Comparison of ENCODE assay signal across 15 cellular contexts in the genomic region with DNA sequence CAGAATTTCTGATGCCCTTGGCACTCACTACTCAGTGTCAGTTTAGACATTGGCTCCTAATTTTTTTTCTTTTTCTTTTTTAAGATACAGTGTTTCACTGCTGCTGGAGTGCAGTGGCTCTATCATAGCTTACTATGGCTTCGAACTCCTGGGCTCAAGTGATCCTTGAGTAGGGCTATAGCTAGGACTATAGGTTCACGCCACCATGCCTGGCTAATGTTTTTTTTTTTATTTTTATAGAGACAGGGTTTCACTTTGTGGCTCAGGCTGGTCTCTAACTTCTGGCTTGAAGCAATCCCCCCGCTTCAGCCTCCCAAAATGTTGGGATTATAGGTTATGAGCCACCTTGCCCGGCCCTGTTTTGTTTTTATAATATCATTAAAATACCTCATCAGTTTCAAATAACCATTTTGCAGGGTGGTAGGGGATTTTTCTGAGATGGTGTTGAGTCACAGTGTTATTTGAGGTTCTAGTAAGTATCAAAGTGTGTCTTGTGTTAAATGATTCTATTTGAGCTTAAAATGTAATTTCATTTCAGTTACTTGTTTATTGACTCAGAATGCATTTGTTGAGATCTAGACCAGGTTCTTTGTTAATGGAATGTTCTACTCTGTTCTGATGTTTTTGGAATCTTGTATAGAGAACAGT. TPM values are rescaled to one million over a fixed set of nuclear protein-coding genes. Genes with fewer than 3 reads are reported as not detected.
DNase-seq lines count a peak whose midpoint lies in the region; ATAC-seq and TF ChIP-seq lines count a peak whose summit lies in the region.
"Had no signal": no experiment of that assay in that cellular context is flagged by ENCODE, and none has a peak within 500 bp of the region (broad histone marks: within the 10 kb centered on the region; RNA-seq: fewer than 3 reads in every experiment).

No MANE protein-coding gene starts in this region.

- H3K36me3 Mint-ChIP-seq in activated T-cell treated with anti-CD3 and anti-CD28 coated beads, Interleukin-2, amount 50 U/mL, for 72 hours (ENCODE audit: insufficient read depth in 2 of 2), result peaks cover 0 to 6% of the 10 kb centered on the region in 2 donors
- peaks cover 34% of the 10 kb centered on the region for H3K36me3 Mint-ChIP-seq in stimulated activated naive CD8-positive, alpha-beta T cell treated with anti-CD3 and anti-CD28 coated beads, Interleukin-15, Interleukin-2, amounts not matched to agents 100 ng/mL and 50 ng/mL, for 24 hours (ENCODE audit: low read depth)

- peak overlapping the region; percentile 70 for H3K27ac Mint-ChIP-seq in activated T-cell treated with anti-CD3 and anti-CD28 coated beads, Interleukin-2, amount 50 U/mL, for 72 hours
- H3K27ac Mint-ChIP-seq in stimulated activated naive CD8-positive, alpha-beta T cell treated with anti-CD3 and anti-CD28 coated beads, Interleukin-15, Interleukin-2, amounts not matched to agents 100 ng/mL and 50 ng/mL, for 24 hours, result peak overlapping the region; percentile 65

- H3K4me3 Mint-ChIP-seq in activated T-cell treated with anti-CD3 and anti-CD28 coated beads, Interleukin-2, amount 50 U/mL, for 72 hours, result peak overlapping the region; percentile 10 to 64
- H3K4me3 Mint-ChIP-seq in stimulated activated naive CD8-positive, alpha-beta T cell treated with anti-CD3 and anti-CD28 coated beads, Interleukin-15, Interleukin-2, amounts not matched to agents 100 ng/mL and 50 ng/mL, for 24 hours, result no peak overlapping the region

- no peaks in the 10 kb centered on the region for H3K27me3 Mint-ChIP-seq in activated T-cell treated with anti-CD3 and anti-CD28 coated beads, Interleukin-2, amount 50 U/mL, for 72 hours (ENCODE audit: low read depth)
- no peaks in the 10 kb centered on the region for H3K27me3 Mint-ChIP-seq in stimulated activated naive CD8-positive, alpha-beta T cell treated with anti-CD3 and anti-CD28 coated beads, Interleukin-15, Interleukin-2, amounts not matched to agents 100 ng/mL and 50 ng/mL, for 24 hours

- ATAC-seq in activated T-cell treated with anti-CD3 and anti-CD28 coated beads, Interleukin-2, amount 50 U/mL, for 72 hours (replicated peaks in 1 of 2), result peak; percentile 76 to 78
- no peak for ATAC-seq in HG02981 (IDR thresholded peaks at IDR 0.05; ENCODE audit: unreplicated experiment)
- no peak for ATAC-seq in GM21515 (IDR thresholded peaks at IDR 0.05; ENCODE audit: unreplicated experiment)

- DNase-seq in activated T-cell treated with anti-CD3 and anti-CD28 coated beads, Interleukin-2, amount 50 U/mL, for 72 hours, result no peak
- no peak for DNase-seq in activated T-cell treated with anti-CD3 and anti-CD28 coated beads, Interleukin-2, amount 50 U/mL, for 48 hours
- DNase-seq in LHCN-M2 (ENCODE audit: low read depth) (peak; percentile 37), fibroblast of pulmonary artery (ENCODE audit: low read depth) (no peak), NK-92 (lab: John Stamatoyannopoulos, UW; ENCODE audit: unreplicated experiment) (no peak)
- DNase-seq: HCEC 1CT, NCI-H1436 treated with DMSO at 0.1 percent for 48 hours, NCI-H69, occipital lobe, SHP77 treated with DMSO at 0.1 percent for 48 hours had no signal

- peaks cover 34% of the 10 kb centered on the region for H3K4me1 Mint-ChIP-seq in activated T-cell treated with anti-CD3 and anti-CD28 coated beads, Interleukin-2, amount 50 U/mL, for 72 hours (ENCODE audit: low read depth)
- peaks cover 47% of the 10 kb centered on the region for H3K4me1 Mint-ChIP-seq in stimulated activated naive CD8-positive, alpha-beta T cell treated with anti-CD3 and anti-CD28 coated beads, Interleukin-15, Interleukin-2, amounts not matched to agents 100 ng/mL and 50 ng/mL, for 24 hours (ENCODE audit: low read depth)

- no peak for TF ChIP-seq CTCF in fibroblast of pulmonary artery (IDR thresholded peaks at IDR 0.05; ENCODE audit: low read length, missing control alignments)

- peaks cover 0 to 1% of the 10 kb centered on the region in 2 donors for H3K9me3 Mint-ChIP-seq in activated T-cell treated with anti-CD3 and anti-CD28 coated beads, Interleukin-2, amount 50 U/mL, for 72 hours
- H3K9me3 Mint-ChIP-seq in stimulated activated naive CD8-positive, alpha-beta T cell treated with anti-CD3 and anti-CD28 coated beads, Interleukin-15, Interleukin-2, amounts not matched to agents 100 ng/mL and 50 ng/mL, for 24 hours, result no peaks in the 10 kb centered on the region

- peak overlapping the region; percentile 41 for H3K4me3 ChIP-seq in fibroblast of pulmonary artery (replicated peaks; ENCODE audit: low read depth, low read length)
- H3K4me3 ChIP-seq: lung, vagina had no signal

RNA-seq across cellular contexts. Expression of a gene that starts 7.0 kb away (rescaled TPM):
- 10 to 100 TPM; 12.0 to 17.7 TPM for total RNA-seq in activated T-cell treated with anti-CD3 and anti-CD28 coated beads, Interleukin-2, amount 50 U/mL, for 72 hours
- total RNA-seq in LHCN-M2 (2014; rRNA removed), result 38.6 and 40.4 TPM in 2 replicates
- 29.0 TPM for polyA plus RNA-seq in LHCN-M2 (2012)

Comparison
In these comparisons a context has a peak if more than half of its experiments do, and no peak if none do; other contexts are left out.
1. ATAC-seq: peak in activated T-cell treated with anti-CD3 and anti-CD28 coated beads, Interleukin-2, amount 50 U/mL, for 72 hours (2 of 2); none in HG02981 (single experiment) and GM21515 (single experiment).